Comparison of ENCODE assay signal across 8 cellular contexts in the genomic region with DNA sequence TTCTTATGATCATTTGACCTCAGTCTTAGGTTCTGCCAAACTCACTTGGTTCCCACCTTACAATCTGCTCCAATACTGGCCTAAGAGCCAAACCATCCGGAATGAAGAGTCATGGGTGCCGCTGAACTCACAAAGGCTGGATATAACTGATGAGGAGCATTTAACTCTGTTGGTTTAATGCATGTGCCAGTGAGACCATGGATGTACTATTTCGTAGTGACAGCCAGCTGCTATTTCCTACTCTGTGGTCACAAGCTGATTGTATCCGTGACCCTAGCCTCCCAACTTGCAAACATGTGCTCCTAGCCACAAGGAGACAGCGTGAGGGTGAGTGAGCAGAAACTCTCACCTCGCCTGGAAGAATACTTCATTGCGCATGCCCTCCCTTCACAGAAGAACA.
DNase-seq lines count a peak whose midpoint lies in the region; ATAC-seq and TF ChIP-seq lines count a peak whose summit lies in the region.

No MANE protein-coding gene starts in this region.

- no peaks in the 10 kb centered on the region for H3K9me3 Mint-ChIP-seq in Calu3 (ENCODE audit: low read depth, unreplicated experiment)

- DNase-seq in Ammon's horn (ENCODE audit: low spot score): peak; percentile 70
- peak in 1 of 3 donors; percentile 15 for DNase-seq in mucosa of descending colon
- DNase-seq in NOMO-1 treated with DMSO at 0.1 percent for 48 hours (lab: John Stamatoyannopoulos, UW; ENCODE audit: unreplicated experiment): no peak
- no peak for DNase-seq in Calu3
- no peak for DNase-seq in NCI-H1417 (lab: John Stamatoyannopoulos, UW)
- DNase-seq in NCI-H82 treated with DMSO at 0.1 percent for 48 hours (lab: John Stamatoyannopoulos, UW; ENCODE audit: unreplicated experiment): no peak

- ATAC-seq in HG02759 (IDR thresholded peaks at IDR 0.05; ENCODE audit: unreplicated experiment) (peak; percentile 57), mucosa of descending colon (peak; percentile 36)

- BruUV-seq in Calu3 (replicated peaks; lab: Mats Ljungman, UMichigan): no TSS peak

- H3K4me3 ChIP-seq in mucosa of descending colon: no peak overlapping the region

- no peaks in the 10 kb centered on the region for H3K9me3 ChIP-seq in mucosa of descending colon

- no peaks in the 10 kb centered on the region for H3K4me1 Mint-ChIP-seq in Calu3 (ENCODE audit: low read depth, unreplicated experiment)

- no peaks in the 10 kb centered on the region for H3K4me1 ChIP-seq in mucosa of descending colon (ENCODE audit: low read depth)

- no peak overlapping the region for H3K4me3 Mint-ChIP-seq in Calu3 (ENCODE audit: low read depth, unreplicated experiment)

- no peak overlapping the region for H3K27ac Mint-ChIP-seq in Calu3 (ENCODE audit: unreplicated experiment)

- peaks cover 23% of the 10 kb centered on the region for H3K36me3 Mint-ChIP-seq in Calu3 (ENCODE audit: insufficient read depth, unreplicated experiment)

- no peaks in the 10 kb centered on the region for H3K27me3 Mint-ChIP-seq in Calu3 (ENCODE audit: unreplicated experiment)

- intact Hi-C loops in mucosa of descending colon (cut with DNase I, micrococcal nuclease): no loop called here
- intact Hi-C loops in Calu3 (cut with micrococcal nuclease; ENCODE audit: unreplicated experiment): no loop called here

- CTCF ChIA-PET in Calu3 (lab: Charles Lee): no interaction called here

- H3K27ac ChIP-seq in angular gyrus (ENCODE audit: low read depth, low read length): peak overlapping the region; percentile 71

- no peaks in the 10 kb centered on the region for H3K36me3 ChIP-seq in mucosa of descending colon (ENCODE audit: low read depth)

- TF ChIP-seq CTCF in mucosa of descending colon (IDR thresholded peaks at IDR 0.05) (no peak), Calu3 (IDR thresholded peaks at IDR 0.05; ENCODE audit: unreplicated experiment) (no peak)
